13 cellular contexts compared by ENCODE assay signal in genomic region chr13:97431365-97431764, GRCh38. TPM values are rescaled to one million over a fixed set of nuclear protein-coding genes. Genes with fewer than 3 reads are reported as not detected.
DNase-seq lines count a peak whose midpoint lies in the region; ATAC-seq and TF ChIP-seq lines count a peak whose summit lies in the region.
"Had no signal": no experiment of that assay in that cellular context is flagged by ENCODE, and none has a peak within 500 bp of the region (broad histone marks: within the 10 kb centered on the region; RNA-seq: fewer than 3 reads in every experiment).

No MANE protein-coding gene starts in this region.

- peaks cover 17% of the 10 kb centered on the region for H3K4me1 ChIP-seq in cardiac muscle cell (ENCODE audit: low read depth)
- peaks cover 13% of the 10 kb centered on the region for H3K4me1 ChIP-seq in hepatocyte (ENCODE audit: insufficient read depth)

- no peak overlapping the region for H2AFZ ChIP-seq in SU-DHL-6 (ENCODE audit: low read depth, low read length, severe bottlenecking)
- H2AFZ ChIP-seq in hepatocyte: no peak overlapping the region

- peak overlapping the region; percentile 20 for H3K27ac ChIP-seq in cardiac muscle cell
- no peak overlapping the region for H3K27ac ChIP-seq in SU-DHL-6 (ENCODE audit: low read depth, low read length)
- no peak overlapping the region for H3K27ac ChIP-seq in hepatocyte
- peak overlapping the region; percentile 80 for H3K27ac ChIP-seq in temporal lobe (ENCODE audit: low read depth, low read length)
- H3K27ac ChIP-seq: C4-2B, foreskin keratinocyte had no signal

- H3K4me3 Mint-ChIP-seq in stimulated activated naive B cell treated with anti-CD40 and anti-IgM and Interleukin-4, amounts not matched to agents 10 μg/mL and 1 μg/mL and 100 μg/mL, for 72 hours: no peak overlapping the region

- peaks cover 9% of the 10 kb centered on the region; the same call in 1 of the 2 replicates for H3K79me2 ChIP-seq in SU-DHL-6 (ENCODE audit: insufficient read depth, low read length)
- H3K79me2 ChIP-seq in hepatocyte: peaks cover 20% of the 10 kb centered on the region

- H3K9me3 ChIP-seq in cardiac muscle cell (ENCODE audit: low read depth): no peaks in the 10 kb centered on the region
- no peaks in the 10 kb centered on the region for H3K9me3 ChIP-seq in SU-DHL-6 (ENCODE audit: insufficient read depth, low read length)
- no peaks in the 10 kb centered on the region for H3K9me3 ChIP-seq in hepatocyte (ENCODE audit: low read depth)
- H3K9me3 ChIP-seq: neutrophil had no signal

- H3K9me3 Mint-ChIP-seq in stimulated activated naive B cell treated with anti-CD40 and anti-IgM and Interleukin-4, amounts not matched to agents 10 μg/mL and 1 μg/mL and 100 μg/mL, for 72 hours: no peaks in the 10 kb centered on the region

- H4K20me1 ChIP-seq in SU-DHL-6 (ENCODE audit: low read depth, low read length): no peaks in the 10 kb centered on the region
- H4K20me1 ChIP-seq in hepatocyte (ENCODE audit: insufficient read depth, poor library complexity, severe bottlenecking): peaks cover 4% of the 10 kb centered on the region

- H3K4me2 ChIP-seq in SU-DHL-6 (ENCODE audit: low read depth, low read length, poor library complexity, severe bottlenecking) (peak overlapping the region; percentile 94), hepatocyte (peak overlapping the region; percentile 75)

- H3K27ac Mint-ChIP-seq in stimulated activated naive B cell treated with anti-CD40 and anti-IgM and Interleukin-4, amounts not matched to agents 10 μg/mL and 1 μg/mL and 100 μg/mL, for 72 hours: no peak overlapping the region

- H3K27me3 Mint-ChIP-seq in stimulated activated naive B cell treated with anti-CD40 and anti-IgM and Interleukin-4, amounts not matched to agents 10 μg/mL and 1 μg/mL and 100 μg/mL, for 72 hours: no peaks in the 10 kb centered on the region

- H3K36me3 Mint-ChIP-seq in stimulated activated naive B cell treated with anti-CD40 and anti-IgM and Interleukin-4, amounts not matched to agents 10 μg/mL and 1 μg/mL and 100 μg/mL, for 72 hours: no peaks in the 10 kb centered on the region

- intact Hi-C loops in Right ventricle myocardium inferior (cut with DNase I): loop anchor here (5.0 to 10.0 kb wide), 2 partner anchors 64 to 373 kb away; no protein-coding TSS in a partner anchor

- no peak for DNase-seq in cardiac muscle cell (ENCODE audit: low read depth in 1 of 2, low spot score in 1 of 2)
- DNase-seq in Right ventricle myocardium inferior (ENCODE audit: missing footprints): no peak
- DNase-seq in hepatocyte (ENCODE audit: low spot score): no peak
- no peak for DNase-seq in stimulated activated naive B cell treated with anti-CD40 and anti-IgM and Interleukin-4, amounts not matched to agents 10 μg/mL and 1 μg/mL and 100 μg/mL, for 72 hours
- no peak for DNase-seq in D341Med (ENCODE audit: low spot score)
- DNase-seq: activated gamma-delta T cell, foreskin keratinocyte, kidney glomerular epithelial cell had no signal

- H3K36me3 ChIP-seq in cardiac muscle cell (no peaks in the 10 kb centered on the region), SU-DHL-6 (ENCODE audit: low read length) (no peaks in the 10 kb centered on the region), hepatocyte (replicated peaks; ENCODE audit: insufficient read depth, low read depth) (no peaks in the 10 kb centered on the region)
- H3K36me3 ChIP-seq: neutrophil had no signal

- no peak overlapping the region for H3K9ac ChIP-seq in SU-DHL-6 (ENCODE audit: low read length)

- TF ChIP-seq CTCF in cardiac muscle cell (IDR thresholded peaks at IDR 0.05; ENCODE audit: low read depth, low read length) (no peak), SU-DHL-6 (IDR thresholded peaks at IDR 0.05; ENCODE audit: insufficient read depth, low read length, poor library complexity, severe bottlenecking) (no peak), hepatocyte (IDR thresholded peaks at IDR 0.05; ENCODE audit: poor library complexity) (no peak)

- WGBS in hepatocyte (ENCODE audit: low lambda C conversion rate, missing lambda C conversion rate): 85% methylated on average over 2 of the region's 2 CpGs

- no peak overlapping the region for H3K4me3 ChIP-seq in cardiac muscle cell
- no peak overlapping the region for H3K4me3 ChIP-seq in SU-DHL-6 (ENCODE audit: insufficient read depth, low read length, poor library complexity, severe bottlenecking)
- no peak overlapping the region for H3K4me3 ChIP-seq in hepatocyte

- H3K27me3 ChIP-seq in cardiac muscle cell (no peaks in the 10 kb centered on the region), SU-DHL-6 (ENCODE audit: low read length) (no peaks in the 10 kb centered on the region), hepatocyte (no peaks in the 10 kb centered on the region)
- H3K27me3 ChIP-seq: foreskin keratinocyte had no signal

- peaks cover 15% of the 10 kb centered on the region; the same call in 1 of the 2 replicates for H3F3A ChIP-seq in SU-DHL-6 (ENCODE audit: insufficient read depth)

- no peak for ATAC-seq in Right ventricle myocardium inferior
- ATAC-seq in stimulated activated naive B cell treated with anti-CD40 and anti-IgM and Interleukin-4, amounts not matched to agents 10 μg/mL and 1 μg/mL and 100 μg/mL, for 72 hours (replicated peaks): no peak
- ATAC-seq in GM19397 (IDR thresholded peaks at IDR 0.05; ENCODE audit: unreplicated experiment): no peak
- ATAC-seq: foreskin keratinocyte had no signal

- H3K4me1 Mint-ChIP-seq in stimulated activated naive B cell treated with anti-CD40 and anti-IgM and Interleukin-4, amounts not matched to agents 10 μg/mL and 1 μg/mL and 100 μg/mL, for 72 hours: peaks cover 7 to 14% of the 10 kb centered on the region in 2 donors

- H3K9me2 ChIP-seq in SU-DHL-6 (replicated peaks; ENCODE audit: insufficient read depth, low read length): no peaks in the 10 kb centered on the region
- no peaks in the 10 kb centered on the region for H3K9me2 ChIP-seq in hepatocyte (replicated peaks; ENCODE audit: insufficient read depth)

RNA-seq across cellular contexts. Expression of gene RAP2A, which starts 2.6 kb away (rescaled TPM):
- 23.1 and 24.3 TPM in 2 replicates for total RNA-seq in cardiac muscle cell
- 15.1 and 22.6 TPM in 2 replicates for polyA plus RNA-seq in cardiac muscle cell
- total RNA-seq in Right ventricle myocardium inferior: 20.1 TPM
- 36.8 and 41.9 TPM in 2 replicates for total RNA-seq in hepatocyte
- 10.3 and 12.1 TPM in 2 replicates for polyA plus RNA-seq in hepatocyte
- total RNA-seq in temporal lobe: 158 TPM

Comparison
In these comparisons a context has a peak if more than half of its experiments do, and no peak if none do; other contexts are left out.
1. H3K27ac ChIP-seq: peak in cardiac muscle cell (single experiment) and temporal lobe (single experiment); none in SU-DHL-6 (single experiment) and hepatocyte (single experiment).